Comparison of ENCODE assay signal across 28 cellular contexts in genomic region chr1:69077633-69078032, GRCh38.
DNase-seq lines count a peak whose midpoint lies in the region; ATAC-seq and TF ChIP-seq lines count a peak whose summit lies in the region.
"Had no signal": no experiment of that assay in that cellular context is flagged by ENCODE, and none has a peak within 500 bp of the region (broad histone marks: within the 10 kb centered on the region; RNA-seq: fewer than 3 reads in every experiment).

No MANE protein-coding gene starts in this region.

- no peaks in the 10 kb centered on the region for H3K27me3 Mint-ChIP-seq in activated CD4-positive, alpha-beta T cell treated with anti-CD3 and anti-CD28 coated beads for 36 hours
- H3K27me3 Mint-ChIP-seq: CD4-positive, alpha-beta memory T cell; T-cell had no signal

- H3K36me3 Mint-ChIP-seq in activated CD4-positive, alpha-beta T cell treated with anti-CD3 and anti-CD28 coated beads for 36 hours (ENCODE audit: low read depth) = no peaks in the 10 kb centered on the region
- H3K36me3 Mint-ChIP-seq: CD4-positive, alpha-beta memory T cell; T-cell had no signal

- H3F3A ChIP-seq in MM.1S (ENCODE audit: insufficient read depth, low read length) = no peaks in the 10 kb centered on the region

- no CpG with 5 or more reads among the region's 3 CpGs for WGBS in neuronal stem cell (ENCODE audit: extremely low coverage in 2 of 2, insufficient read length in 2 of 2, insufficient replicate concordance in 1 of 2), 2 donors

- H3K27ac ChIP-seq in iPS-18a (ENCODE audit: low read length) = no peak overlapping the region
- no peak overlapping the region for H3K27ac ChIP-seq in neuronal stem cell (replicated peaks; ENCODE audit: low read length)
- H3K27ac ChIP-seq in MM.1S (ENCODE audit: low read length) = no peak overlapping the region
- H3K27ac ChIP-seq: A549; BLaER1 treated with 17β-estradiol and CSF1 and Interleukin-3, amounts not matched to agents 10 nM and 100 nM; PC-9; SJSA1 had no signal

- intact Hi-C loops in activated CD4-positive, alpha-beta T cell treated with anti-CD3 and anti-CD28 coated beads for 36 hours (cut with DNase I, micrococcal nuclease) = no loop called here

- H2AFZ ChIP-seq in neuronal stem cell (ENCODE audit: low read length) = no peak overlapping the region
- H2AFZ ChIP-seq in MM.1S (ENCODE audit: low read length) = no peak overlapping the region
- H2AFZ ChIP-seq: PC-9 had no signal

- peaks cover 3% of the 10 kb centered on the region for H3K9me3 Mint-ChIP-seq in activated CD4-positive, alpha-beta T cell treated with anti-CD3 and anti-CD28 coated beads for 36 hours (ENCODE audit: low read depth)

- CTCF ChIA-PET in activated CD4-positive, alpha-beta T cell treated with anti-CD3 and anti-CD28 coated beads for 36 hours (lab: Charles Lee) = no interaction called here

- H3K9me2 ChIP-seq in MM.1S (replicated peaks; ENCODE audit: insufficient read depth, low read length) = no peaks in the 10 kb centered on the region

- H3K27me3 ChIP-seq in HAP-1 (ENCODE audit: low read depth) = no peaks in the 10 kb centered on the region
- H3K27me3 ChIP-seq in iPS-18a (ENCODE audit: control insufficient read depth, insufficient read depth, low read length) = no peaks in the 10 kb centered on the region
- no peaks in the 10 kb centered on the region for H3K27me3 ChIP-seq in neuronal stem cell (ENCODE audit: control insufficient read depth in 3 of 3, insufficient read depth in 3 of 3, low read depth in 1 of 3, low read length in 3 of 3)
- no peaks in the 10 kb centered on the region for H3K27me3 ChIP-seq in MM.1S (replicated peaks; ENCODE audit: insufficient read depth, low read length)
- H3K27me3 ChIP-seq: BLaER1 treated with 17β-estradiol and CSF1 and Interleukin-3, amounts not matched to agents 10 nM and 100 nM; SJSA1 had no signal

- no peak overlapping the region for H3K23ac ChIP-seq in neuronal stem cell (ENCODE audit: low read depth, low read length, poor library complexity)

- H3K4me1 ChIP-seq in HAP-1 (peaks cover 42% of the 10 kb centered on the region), iPS-18a (ENCODE audit: control insufficient read depth, low read depth, low read length) (peaks cover 46% of the 10 kb centered on the region), neuronal stem cell (ENCODE audit: control insufficient read depth in 2 of 2, insufficient read depth in 1 of 2, low read depth in 1 of 2, low read length in 2 of 2) (peaks cover 5 to 9% of the 10 kb centered on the region in 2 donors), MM.1S (ENCODE audit: low read length) (no peaks in the 10 kb centered on the region)
- H3K4me1 ChIP-seq: A549; BLaER1 treated with 17β-estradiol and CSF1 and Interleukin-3, amounts not matched to agents 10 nM and 100 nM; Caco-2; SJSA1 had no signal

- H3K4me3 Mint-ChIP-seq in activated CD4-positive, alpha-beta T cell treated with anti-CD3 and anti-CD28 coated beads for 36 hours = no peak overlapping the region
- H3K4me3 Mint-ChIP-seq: T-cell had no signal

- DNase-seq in HAP-1 (ENCODE audit: low spot score in 2 of 2) (peak; percentile 50 to 62), NCI-H69 (lab: John Stamatoyannopoulos, UW) (peak; percentile 65), neuronal stem cell (ENCODE audit: low spot score) (peak; percentile 30), COR-L47 (lab: John Stamatoyannopoulos, UW) (no peak), MM.1S (no peak)
- no peak for DNase-seq in activated CD4-positive, alpha-beta T cell treated with anti-CD3 and anti-CD28 coated beads for 36 hours
- DNase-seq: AML-193; Caco-2; CD4-positive, alpha-beta memory T cell; GDM1; IMR-90; KG1; NCI-H1092; NCI-H1436; NCI-H187; NCI-H2171 treated with DMSO at 0.1 percent for 48 hours; NCI-H446 treated with DMSO at 0.1 percent for 48 hours; NCI-H526; PC-9; Right ventricle myocardium superior; T-cell had no signal

- H2AK5ac ChIP-seq in neuronal stem cell (ENCODE audit: low read depth, low read length) = no peak overlapping the region

- no peak for ATAC-seq in HG03108 (IDR thresholded peaks at IDR 0.05; ENCODE audit: unreplicated experiment)
- no peak for ATAC-seq in activated CD4-positive, alpha-beta T cell treated with anti-CD3 and anti-CD28 coated beads for 36 hours
- ATAC-seq: A549, GM12878, HCT116, T-cell had no signal

- H3K36me3 ChIP-seq in HAP-1 (replicated peaks) (no peaks in the 10 kb centered on the region), iPS-18a (ENCODE audit: control insufficient read depth, low read depth, low read length) (no peaks in the 10 kb centered on the region), neuronal stem cell (replicated peaks in 1 of 2; ENCODE audit: control insufficient read depth in 2 of 2, insufficient read depth in 2 of 2, low read length in 2 of 2) (no peaks in the 10 kb centered on the region), MM.1S (replicated peaks; ENCODE audit: insufficient read depth, low read length) (no peaks in the 10 kb centered on the region)
- H3K36me3 ChIP-seq: BLaER1 treated with 17β-estradiol and CSF1 and Interleukin-3, amounts not matched to agents 10 nM and 100 nM; SJSA1 had no signal

- no peak overlapping the region for H4K91ac ChIP-seq in neuronal stem cell (ENCODE audit: low read depth, low read length, poor library complexity)

- in situ Hi-C loops in HAP-1 (cut with MboI; ENCODE audit: low sequenced_read_pairs) = no loop called here

- H3K14ac ChIP-seq in neuronal stem cell (ENCODE audit: low read length) = no peak overlapping the region

- no peak overlapping the region for H2BK12ac ChIP-seq in neuronal stem cell (ENCODE audit: low read length)

- H3K27ac Mint-ChIP-seq in activated CD4-positive, alpha-beta T cell treated with anti-CD3 and anti-CD28 coated beads for 36 hours = no peak overlapping the region
- H3K27ac Mint-ChIP-seq: CD4-positive, alpha-beta memory T cell; T-cell had no signal

- H3K9ac ChIP-seq in iPS-18a (ENCODE audit: low read length) = no peak overlapping the region
- no peak overlapping the region for H3K9ac ChIP-seq in neuronal stem cell (ENCODE audit: low read depth, low read length, poor library complexity)
- no peak overlapping the region for H3K9ac ChIP-seq in MM.1S (ENCODE audit: low read length)
- H3K9ac ChIP-seq: BLaER1 treated with 17β-estradiol and CSF1 and Interleukin-3, amounts not matched to agents 10 nM and 100 nM had no signal

- H3K4me2 ChIP-seq in neuronal stem cell (ENCODE audit: insufficient read depth, low read length, poor library complexity, severe bottlenecking) = no peak overlapping the region
- H3K4me2 ChIP-seq in MM.1S (ENCODE audit: low read depth, low read length) = no peak overlapping the region
- H3K4me2 ChIP-seq: A549; BLaER1 treated with 17β-estradiol and CSF1 and Interleukin-3, amounts not matched to agents 10 nM and 100 nM; PC-9 had no signal

- no peaks in the 10 kb centered on the region for H3K9me3 ChIP-seq in HAP-1
- no peaks in the 10 kb centered on the region for H3K9me3 ChIP-seq in iPS-18a (ENCODE audit: control insufficient read depth, low read depth, low read length)
- H3K9me3 ChIP-seq in neuronal stem cell (replicated peaks in 1 of 2; ENCODE audit: control insufficient read depth in 2 of 2, insufficient read depth in 1 of 2, low read depth in 1 of 2, low read length in 2 of 2) = no peaks in the 10 kb centered on the region
- no peaks in the 10 kb centered on the region for H3K9me3 ChIP-seq in MM.1S (replicated peaks; ENCODE audit: insufficient read depth, low read length)
- H3K9me3 ChIP-seq: A549, Caco-2, SJSA1 had no signal

- H3K79me2 ChIP-seq in MM.1S (ENCODE audit: low read length) = no peaks in the 10 kb centered on the region

- H3K79me1 ChIP-seq in neuronal stem cell (ENCODE audit: low read depth, low read length) = no peaks in the 10 kb centered on the region

- H4K20me1 ChIP-seq in MM.1S (ENCODE audit: insufficient read depth, low read length) = no peaks in the 10 kb centered on the region
- H4K20me1 ChIP-seq: BLaER1 treated with 17β-estradiol and CSF1 and Interleukin-3, amounts not matched to agents 10 nM and 100 nM had no signal

- no peak for TF ChIP-seq CTCF in MM.1S (IDR thresholded peaks at IDR 0.05; ENCODE audit: low read length)

- no peak overlapping the region for H2BK15ac ChIP-seq in neuronal stem cell (ENCODE audit: low read length)

- no peak overlapping the region for H3K4ac ChIP-seq in neuronal stem cell (ENCODE audit: low read length)

- H3K18ac ChIP-seq in neuronal stem cell (ENCODE audit: low read length) = no peak overlapping the region

- no peak overlapping the region for H2BK5ac ChIP-seq in neuronal stem cell (ENCODE audit: low read length)

- H3K4me1 Mint-ChIP-seq in activated CD4-positive, alpha-beta T cell treated with anti-CD3 and anti-CD28 coated beads for 36 hours = no peaks in the 10 kb centered on the region
- H3K4me1 Mint-ChIP-seq: CD4-positive, alpha-beta memory T cell; T-cell had no signal

- no peak overlapping the region for H4K8ac ChIP-seq in neuronal stem cell (ENCODE audit: low read depth, low read length)

- H2BK120ac ChIP-seq in neuronal stem cell (ENCODE audit: low read depth, low read length) = no peak overlapping the region

- POLR2A ChIA-PET in activated CD4-positive, alpha-beta T cell treated with anti-CD3 and anti-CD28 coated beads for 36 hours (lab: Charles Lee) = no interaction called here

- H3K4me3 ChIP-seq in HAP-1 (no peak overlapping the region), iPS-18a (ENCODE audit: low read length) (peak overlapping the region; percentile 26), neuronal stem cell (ENCODE audit: low read length in 2 of 2) (no peak overlapping the region), MM.1S (ENCODE audit: low read length) (no peak overlapping the region)
- H3K4me3 ChIP-seq: A549; BLaER1 treated with 17β-estradiol and CSF1 and Interleukin-3, amounts not matched to agents 10 nM and 100 nM; GM12878; PC-9; SJSA1 had no signal

Comparison
In these comparisons a context has a peak if more than half of its experiments do, and no peak if none do; other contexts are left out.
1. DNase-seq: peak in HAP-1 (2 of 2), NCI-H69 (single experiment) and neuronal stem cell (single experiment); none in COR-L47 (single experiment), MM.1S (single experiment) and activated CD4-positive, alpha-beta T cell treated with anti-CD3 and anti-CD28 coated beads for 36 hours (single experiment).